ENCODE assay signal across 1 cellular context in the genomic region with DNA sequence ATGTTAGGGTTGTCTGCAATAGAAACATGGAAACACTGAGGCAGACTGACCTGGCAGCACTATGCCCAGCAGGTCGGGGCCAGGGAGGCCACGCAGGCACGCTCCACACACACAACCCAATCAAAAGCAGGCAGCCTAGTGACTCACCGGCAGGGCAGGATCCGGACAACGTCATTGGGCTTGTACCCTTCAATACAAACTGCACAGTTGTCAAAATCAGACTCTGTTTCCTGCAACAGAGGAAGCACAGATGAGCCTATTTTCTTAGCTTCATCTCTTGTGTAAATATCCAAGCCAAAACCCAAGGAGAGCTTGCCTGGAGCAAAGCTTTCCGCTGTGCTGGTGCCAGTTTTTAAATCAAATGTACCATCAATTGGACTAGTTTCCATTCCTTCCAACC.
TF ChIP-seq lines count a peak whose summit lies in the region.

No MANE protein-coding gene starts in this region.

TF ChIP-seq in GM12878, 131 proteins besides CTCF, POLR2A, EP300 and RAD21 (continued from another document):
- TF ChIP-seq TAF1 (IDR thresholded peaks at IDR 0.05; ENCODE audit: borderline replicate concordance, low read depth, low read length) = no peak
